Comparison of ENCODE assay signal across 18 cellular contexts in the genomic region with DNA sequence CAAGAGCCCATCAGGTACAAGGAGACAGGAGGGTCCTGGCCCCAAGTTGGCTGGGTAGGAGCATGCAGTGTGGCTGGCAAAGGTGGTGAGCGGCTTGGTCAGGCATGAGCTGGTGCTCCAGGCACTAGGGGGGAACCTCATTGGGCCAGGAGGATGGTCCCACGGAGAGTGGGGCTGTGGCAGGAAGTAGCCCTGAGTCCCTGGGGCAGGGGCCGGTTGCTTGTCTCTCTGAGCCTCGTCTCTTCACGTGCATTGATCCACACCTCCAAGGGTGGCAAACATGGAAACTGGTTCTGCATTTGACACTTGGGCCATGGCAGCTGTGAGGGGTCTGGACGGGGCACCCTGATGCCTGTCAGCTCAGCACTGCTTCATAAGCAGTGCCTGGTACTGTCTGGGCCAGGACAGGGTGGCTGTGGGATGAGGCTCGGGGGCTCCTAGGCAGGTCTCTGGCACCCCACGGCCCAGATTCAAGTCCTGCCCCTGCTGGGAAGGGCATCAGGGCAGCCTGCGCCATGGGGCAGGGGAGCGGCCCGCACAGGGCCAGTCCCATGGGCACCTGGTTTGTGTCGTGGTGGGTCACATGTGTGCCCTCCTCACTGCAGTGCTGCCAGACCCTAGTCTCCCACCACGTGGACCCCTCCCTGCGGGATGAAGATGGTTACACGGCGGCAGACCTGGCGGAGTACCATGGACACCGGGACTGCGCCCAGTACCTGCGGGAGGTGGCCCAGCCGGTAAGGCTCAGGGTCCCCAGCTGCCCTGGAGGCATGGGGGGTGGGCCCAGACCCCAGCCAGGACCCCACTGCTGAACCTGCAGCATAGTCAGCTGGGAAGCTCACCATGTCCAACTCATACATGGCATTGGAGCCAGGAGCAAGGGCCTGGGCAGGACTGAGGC. TPM values are rescaled to one million over a fixed set of nuclear protein-coding genes. Genes with fewer than 3 reads are reported as not detected.
"Had no signal": no experiment of that assay in that cellular context is flagged by ENCODE, and none has a peak within 500 bp of the region (broad histone marks: within the 10 kb centered on the region; RNA-seq: fewer than 3 reads in every experiment).

No MANE protein-coding gene starts in this region.

- H3K27ac Mint-ChIP-seq: activated naive CD8-positive, alpha-beta T cell treated with anti-CD3 and anti-CD28 coated beads for 36 hours; activated T-cell treated with anti-CD3 and anti-CD28 coated beads, Interleukin-2, amount 50 U/mL, for 72 hours; brain; naive thymus-derived CD4-positive, alpha-beta T cell; progenitor cell of endocrine pancreas; T-helper 17 cell had no signal

- H3K4me1 Mint-ChIP-seq: activated naive CD8-positive, alpha-beta T cell treated with anti-CD3 and anti-CD28 coated beads for 36 hours; brain; naive thymus-derived CD4-positive, alpha-beta T cell; T-helper 17 cell had no signal

- H3K27ac ChIP-seq: heart left ventricle, stomach, thoracic aorta, WERI-Rb-1 had no signal

- H3K4me3 Mint-ChIP-seq: activated naive CD8-positive, alpha-beta T cell treated with anti-CD3 and anti-CD28 coated beads for 36 hours; activated T-cell treated with anti-CD3 and anti-CD28 coated beads, Interleukin-2, amount 50 U/mL, for 72 hours; brain; naive thymus-derived CD4-positive, alpha-beta T cell; T-helper 17 cell had no signal

- DNase-seq: activated CD4-positive, alpha-beta T cell treated with anti-CD3 and anti-CD28 coated beads, Interleukin-2, amount 50 U/mL, for 48 hours; activated CD8-positive, alpha-beta memory T cell treated with anti-CD3 and anti-CD28 coated beads, Interleukin-2, amount 50 U/mL, for 4 hours; activated naive CD8-positive, alpha-beta T cell treated with anti-CD3 and anti-CD28 coated beads for 36 hours; activated T-cell treated with anti-CD3 and anti-CD28 coated beads, Interleukin-2, amount 50 U/mL, for 72 hours; amygdala; effector memory CD4-positive, alpha-beta T cell; foreskin melanocyte; left colon; naive thymus-derived CD4-positive, alpha-beta T cell; stomach; WERI-Rb-1 had no signal

- H3K36me3 ChIP-seq: heart left ventricle, stomach, thoracic aorta, WERI-Rb-1 had no signal

- H3K27me3 Mint-ChIP-seq: activated naive CD8-positive, alpha-beta T cell treated with anti-CD3 and anti-CD28 coated beads for 36 hours had no signal

- H3K4me3 ChIP-seq: heart left ventricle, stomach, thoracic aorta had no signal

- ATAC-seq: activated T-cell treated with anti-CD3 and anti-CD28 coated beads, Interleukin-2, amount 50 U/mL, for 72 hours; left colon; naive thymus-derived CD4-positive, alpha-beta T cell; sciatic nerve; T-helper 17 cell had no signal

RNA-seq across cellular contexts. Expression of a gene that starts 16.4 kb away (rescaled TPM):
- total RNA-seq: activated naive CD8-positive, alpha-beta T cell treated with anti-CD3 and anti-CD28 coated beads for 36 hours; sciatic nerve had no signal
- polyA plus RNA-seq: naive thymus-derived CD4-positive, alpha-beta T cell had no signal

RNA-seq across cellular contexts. Expression of a gene that starts 21.9 kb away (rescaled TPM):
- total RNA-seq: activated naive CD8-positive, alpha-beta T cell treated with anti-CD3 and anti-CD28 coated beads for 36 hours; activated T-cell treated with anti-CD3 and anti-CD28 coated beads, Interleukin-2, amount 50 U/mL, for 72 hours; mononuclear cell; naive thymus-derived CD4-positive, alpha-beta T cell; T-helper 17 cell had no signal
- polyA plus RNA-seq: naive thymus-derived CD4-positive, alpha-beta T cell had no signal

RNA-seq across cellular contexts. Expression of a gene that starts 42.2 kb away (rescaled TPM):
- total RNA-seq: T-helper 17 cell had no signal
- polyA plus RNA-seq: naive thymus-derived CD4-positive, alpha-beta T cell had no signal
